26 cellular contexts compared by ENCODE assay signal in genomic region chr9:107870927-107871720, GRCh38.
A peak's percentile ranks its signal among the peaks of the same experiment; 100 is the strongest.
DNase-seq lines count a peak whose midpoint lies in the region; TF ChIP-seq lines count a peak whose summit lies in the region.
"Had no signal": no experiment of that assay in that cellular context is flagged by ENCODE, and none has a peak within 500 bp of the region (broad histone marks: within the 10 kb centered on the region; RNA-seq: fewer than 3 reads in every experiment).

No MANE protein-coding gene starts in this region.

- peak; percentile 8 for DNase-seq in DMS53 (lab: John Stamatoyannopoulos, UW)
- no peak for DNase-seq in DMS53 treated with DMSO at 0.1 percent for 48 hours (lab: John Stamatoyannopoulos, UW; ENCODE audit: unreplicated experiment)
- DNase-seq in HT-29 (ENCODE audit: low spot score): peak; percentile 7
- DNase-seq in NCI-H774 (lab: John Stamatoyannopoulos, UW): peak; percentile 32
- peak; percentile 37 for DNase-seq in mesenchymal stem cell
- no peak for DNase-seq in DMS79 (lab: John Stamatoyannopoulos, UW)
- DNase-seq in germinal center (ENCODE audit: low spot score): no peak
- no peak for DNase-seq in foreskin fibroblast
- DNase-seq: activated CD4-positive, alpha-beta T cell treated with anti-CD3 and anti-CD28 coated beads for 36 hours; activated effector memory CD4-positive, alpha-beta T cell treated with anti-CD3 and anti-CD28 coated beads, Interleukin-2, amount 50 U/mL, for 16 hours; activated naive CD8-positive, alpha-beta T cell treated with anti-CD3 and anti-CD28 coated beads, Interleukin-2, amount 10 ng/mL, durations not matched to agents 7 days and 5 days; activated T-cell treated with anti-CD3 and anti-CD28 coated beads, Interleukin-2, amount 50 U/mL, for 1 hour; CD4-positive, alpha-beta T cell; dorsolateral prefrontal cortex; GDM1; islet precursor cell; KBM-7; MV-4-11; NCI-H187; NCI-H345; OCI-M1; ovary; retina; stimulated activated CD4-positive, alpha-beta T cell treated with anti-CD3 and anti-CD28 coated beads, Interleukin-2, amount 100 ng/mL, for 24 hours had no signal

- H4K8ac ChIP-seq in mesenchymal stem cell (ENCODE audit: low read length): no peak overlapping the region

- H3K4me1 ChIP-seq in mesenchymal stem cell (ENCODE audit: control insufficient read depth, insufficient read depth, low read depth, low read length): no peaks in the 10 kb centered on the region

- H3K18ac ChIP-seq in mesenchymal stem cell (ENCODE audit: low read depth in 1 of 2, low read length in 2 of 2): no peak overlapping the region

- TF ChIP-seq CTCF in foreskin fibroblast (IDR thresholded peaks at IDR 0.05; ENCODE audit: low read depth, low read length): no peak

- H2BK15ac ChIP-seq in mesenchymal stem cell (ENCODE audit: low read depth, poor library complexity, severe bottlenecking): no peak overlapping the region

- H3K14ac ChIP-seq in mesenchymal stem cell (ENCODE audit: low read length in 2 of 2): no peak overlapping the region

- H4K91ac ChIP-seq in mesenchymal stem cell (ENCODE audit: low read length): no peak overlapping the region

- H3K23ac ChIP-seq in mesenchymal stem cell (ENCODE audit: low read length in 2 of 2): no peak overlapping the region

- H3K79me1 ChIP-seq in mesenchymal stem cell (replicated peaks; ENCODE audit: low read length, poor library complexity, severe bottlenecking): no peaks in the 10 kb centered on the region

- H2AFZ ChIP-seq in mesenchymal stem cell (ENCODE audit: low read depth, low read length): no peak overlapping the region

- H3K27ac ChIP-seq in mesenchymal stem cell (ENCODE audit: low read length, poor library complexity, severe bottlenecking): no peak overlapping the region
- H3K27ac ChIP-seq: 22Rv1, dorsolateral prefrontal cortex, ovary, tibial nerve had no signal

- no peak overlapping the region for H3K4ac ChIP-seq in mesenchymal stem cell (ENCODE audit: low read depth in 1 of 2, low read length in 2 of 2)

- no peak overlapping the region for H3K4me2 ChIP-seq in mesenchymal stem cell (ENCODE audit: low read length, poor library complexity, severe bottlenecking)

- H2BK12ac ChIP-seq in mesenchymal stem cell (ENCODE audit: low read length in 2 of 2): no peak overlapping the region

- H3K4me3 ChIP-seq in mesenchymal stem cell (ENCODE audit: insufficient read depth in 1 of 2, low read depth in 1 of 2, low read length in 2 of 2): no peak overlapping the region
- no peak overlapping the region for H3K4me3 ChIP-seq in foreskin fibroblast (ENCODE audit: low read depth in 1 of 2, low read length in 2 of 2)
- H3K4me3 ChIP-seq: dorsolateral prefrontal cortex, ovary, tibial nerve had no signal

- no peaks in the 10 kb centered on the region for H3K27me3 ChIP-seq in mesenchymal stem cell (ENCODE audit: control insufficient read depth in 1 of 2, insufficient read depth in 1 of 2, low read length in 2 of 2)
- H3K27me3 ChIP-seq: dorsolateral prefrontal cortex, ovary, tibial nerve had no signal

- H3K9ac ChIP-seq in mesenchymal stem cell (ENCODE audit: low read length): no peak overlapping the region

- no peak overlapping the region for H2BK5ac ChIP-seq in mesenchymal stem cell (ENCODE audit: low read depth, low read length, poor library complexity, severe bottlenecking)

- 100% methylated on average over 2 of the region's 3 CpGs for WGBS in mesenchymal stem cell

- no peaks in the 10 kb centered on the region for H3K9me3 ChIP-seq in mesenchymal stem cell (ENCODE audit: control insufficient read depth, low read length)
- H3K9me3 ChIP-seq: ovary, tibial nerve had no signal

- H3K36me3 ChIP-seq in mesenchymal stem cell (ENCODE audit: control insufficient read depth in 1 of 2, insufficient read depth in 2 of 2, low read depth in 1 of 2, low read length in 2 of 2): no peaks in the 10 kb centered on the region
- H3K36me3 ChIP-seq: ovary, tibial nerve had no signal

- H2AK5ac ChIP-seq in mesenchymal stem cell (ENCODE audit: low read length, severe bottlenecking): no peak overlapping the region

- no peak overlapping the region for H2BK120ac ChIP-seq in mesenchymal stem cell (ENCODE audit: low read depth, low read length)

Comparison
In these comparisons a context has a peak if more than half of its experiments do, and no peak if none do; other contexts are left out.
1. DNase-seq: peak in DMS53 (single experiment), HT-29 (single experiment), NCI-H774 (single experiment) and mesenchymal stem cell (single experiment); none in DMS53 treated with DMSO at 0.1 percent for 48 hours (single experiment), DMS79 (single experiment), germinal center (single experiment) and foreskin fibroblast (0 of 2).